Comparison of ENCODE assay signal across 6 cellular contexts in genomic region chr16:2008631-2009301, GRCh38. TPM values are rescaled to one million over a fixed set of nuclear protein-coding genes. Genes with fewer than 3 reads are reported as not detected.
A peak's percentile ranks its signal among the peaks of the same experiment; 100 is the strongest.
DNase-seq lines count a peak whose midpoint lies in the region; ATAC-seq and TF ChIP-seq lines count a peak whose summit lies in the region.

No MANE protein-coding gene starts in this region.

- ATAC-seq in stimulated activated naive CD8-positive, alpha-beta T cell treated with anti-CD3 and anti-CD28 coated beads, Interleukin-15, amount 100 ng/mL, for 72 hours = peak; percentile 11
- ATAC-seq in HG03025 (IDR thresholded peaks at IDR 0.05; ENCODE audit: low FRiP score, unreplicated experiment) = no peak

- peak overlapping the region; percentile 68 for H3K4me3 ChIP-seq in fibroblast of pulmonary artery (replicated peaks; ENCODE audit: low read depth, low read length)

- peak overlapping the region; percentile 96 to 97 for H3K4me3 Mint-ChIP-seq in stimulated activated naive CD8-positive, alpha-beta T cell treated with anti-CD3 and anti-CD28 coated beads, Interleukin-15, amount 100 ng/mL, for 72 hours

- H3K27me3 Mint-ChIP-seq in stimulated activated naive CD8-positive, alpha-beta T cell treated with anti-CD3 and anti-CD28 coated beads, Interleukin-15, amount 100 ng/mL, for 72 hours = no peaks in the 10 kb centered on the region

- no peaks in the 10 kb centered on the region for H3K9me3 Mint-ChIP-seq in stimulated activated naive CD8-positive, alpha-beta T cell treated with anti-CD3 and anti-CD28 coated beads, Interleukin-15, amount 100 ng/mL, for 72 hours

- DNase-seq in GM20000 (ENCODE audit: low spot score) = peak; percentile 56
- peak; percentile 57 for DNase-seq in fibroblast of pulmonary artery (ENCODE audit: low read depth)
- DNase-seq in stimulated activated naive CD8-positive, alpha-beta T cell treated with anti-CD3 and anti-CD28 coated beads, Interleukin-15, amount 100 ng/mL, for 72 hours = peak; percentile 23 to 53
- DNase-seq in Kasumi-1 (lab: John Stamatoyannopoulos, UW) = no peak

- no peak for TF ChIP-seq CTCF in GM20000 (IDR thresholded peaks at IDR 0.05; ENCODE audit: extremely low read depth, missing control alignments)
- no peak for TF ChIP-seq CTCF in fibroblast of pulmonary artery (IDR thresholded peaks at IDR 0.05; ENCODE audit: low read length, missing control alignments)

- H3K4me1 Mint-ChIP-seq in stimulated activated naive CD8-positive, alpha-beta T cell treated with anti-CD3 and anti-CD28 coated beads, Interleukin-15, amount 100 ng/mL, for 72 hours = peaks cover 58% of the 10 kb centered on the region

- H3K27ac Mint-ChIP-seq in stimulated activated naive CD8-positive, alpha-beta T cell treated with anti-CD3 and anti-CD28 coated beads, Interleukin-15, amount 100 ng/mL, for 72 hours = peak overlapping the region; percentile 94 to 95

TF ChIP-seq in PFSK-1, 5 proteins besides CTCF, POLR2A, EP300 and RAD21:
- TF ChIP-seq, protein P1, sequence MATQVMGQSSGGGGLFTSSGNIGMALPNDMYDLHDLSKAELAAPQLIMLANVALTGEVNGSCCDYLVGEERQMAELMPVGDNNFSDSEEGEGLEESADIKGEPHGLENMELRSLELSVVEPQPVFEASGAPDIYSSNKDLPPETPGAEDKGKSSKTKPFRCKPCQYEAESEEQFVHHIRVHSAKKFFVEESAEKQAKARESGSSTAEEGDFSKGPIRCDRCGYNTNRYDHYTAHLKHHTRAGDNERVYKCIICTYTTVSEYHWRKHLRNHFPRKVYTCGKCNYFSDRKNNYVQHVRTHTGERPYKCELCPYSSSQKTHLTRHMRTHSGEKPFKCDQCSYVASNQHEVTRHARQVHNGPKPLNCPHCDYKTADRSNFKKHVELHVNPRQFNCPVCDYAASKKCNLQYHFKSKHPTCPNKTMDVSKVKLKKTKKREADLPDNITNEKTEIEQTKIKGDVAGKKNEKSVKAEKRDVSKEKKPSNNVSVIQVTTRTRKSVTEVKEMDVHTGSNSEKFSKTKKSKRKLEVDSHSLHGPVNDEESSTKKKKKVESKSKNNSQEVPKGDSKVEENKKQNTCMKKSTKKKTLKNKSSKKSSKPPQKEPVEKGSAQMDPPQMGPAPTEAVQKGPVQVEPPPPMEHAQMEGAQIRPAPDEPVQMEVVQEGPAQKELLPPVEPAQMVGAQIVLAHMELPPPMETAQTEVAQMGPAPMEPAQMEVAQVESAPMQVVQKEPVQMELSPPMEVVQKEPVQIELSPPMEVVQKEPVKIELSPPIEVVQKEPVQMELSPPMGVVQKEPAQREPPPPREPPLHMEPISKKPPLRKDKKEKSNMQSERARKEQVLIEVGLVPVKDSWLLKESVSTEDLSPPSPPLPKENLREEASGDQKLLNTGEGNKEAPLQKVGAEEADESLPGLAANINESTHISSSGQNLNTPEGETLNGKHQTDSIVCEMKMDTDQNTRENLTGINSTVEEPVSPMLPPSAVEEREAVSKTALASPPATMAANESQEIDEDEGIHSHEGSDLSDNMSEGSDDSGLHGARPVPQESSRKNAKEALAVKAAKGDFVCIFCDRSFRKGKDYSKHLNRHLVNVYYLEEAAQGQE (IDR thresholded peaks at IDR 0.05; ENCODE audit: insufficient read depth in 1 of 2, low read depth in 2 of 2, low read length in 2 of 2) = no peak
- TF ChIP-seq SIN3A (IDR thresholded peaks at IDR 0.05; ENCODE audit: borderline replicate concordance, insufficient read depth, low read length) = 0 out of 2 replicates have a peak, but pooled peaks have one; percentile 6

RNA-seq across cellular contexts. Expression of gene ZNF598, which starts 0.9 kb away (rescaled TPM):
- polyA plus RNA-seq in PFSK-1 (2012; ENCODE audit: insufficient read length, low read depth) = 166 TPM

RNA-seq across cellular contexts. Expression of gene NPW, which starts 10.8 kb away (rescaled TPM):
- polyA plus RNA-seq in PFSK-1 (2012; ENCODE audit: insufficient read length, low read depth) = 2.7 TPM

RNA-seq across cellular contexts. Expression of gene NHERF2, which starts 17.9 kb away (rescaled TPM):
- 108 TPM for polyA plus RNA-seq in PFSK-1 (2012; ENCODE audit: insufficient read length, low read depth)

RNA-seq across cellular contexts. Expression of gene SYNGR3, which starts 19.0 kb away (rescaled TPM):
- 7.3 TPM for polyA plus RNA-seq in PFSK-1 (2012; ENCODE audit: insufficient read length, low read depth)

RNA-seq across cellular contexts. Expression of gene GFER, which starts 24.8 kb away (rescaled TPM):
- polyA plus RNA-seq in PFSK-1 (2012; ENCODE audit: insufficient read length, low read depth) = 51.9 TPM

Comparison
In these comparisons a context has a peak if more than half of its experiments do, and no peak if none do; other contexts are left out.
1. DNase-seq: peak in GM20000 (single experiment), fibroblast of pulmonary artery (single experiment) and stimulated activated naive CD8-positive, alpha-beta T cell treated with anti-CD3 and anti-CD28 coated beads, Interleukin-15, amount 100 ng/mL, for 72 hours (2 of 2); none in Kasumi-1 (0 of 2).